In genomic region chr17:45969726-45970125, GRCh38 we compare ENCODE assay signal across 35 cellular contexts. TPM values are rescaled to one million over a fixed set of nuclear protein-coding genes. Genes with fewer than 3 reads are reported as not detected.
"Had no signal": no experiment of that assay in that cellular context is flagged by ENCODE, and none has a peak within 500 bp of the region (broad histone marks: within the 10 kb centered on the region; RNA-seq: fewer than 3 reads in every experiment).

No MANE protein-coding gene starts in this region.

- H3K4me1 ChIP-seq: neural progenitor cell, parathyroid adenoma, testis, tibial artery, upper lobe of right lung had no signal

- H3K4me3 ChIP-seq: neural progenitor cell, ovary, psoas muscle, skin epidermis, smooth muscle cell, spleen, suprapubic skin, testis, tibial artery, transverse colon, upper lobe of right lung, vagina had no signal

- ATAC-seq: natural killer cell; psoas muscle; right cardiac atrium; sciatic nerve; stimulated activated memory B cell treated with anti-CD40 and anti-IgM and Interleukin-4, amounts not matched to agents 10 μg/mL and 1 μg/mL and 100 μg/mL, for 72 hours; stimulated activated naive CD8-positive, alpha-beta T cell treated with anti-CD3 and anti-CD28 coated beads, Interleukin-15, amount 100 ng/mL, for 72 hours; stimulated activated naive CD8-positive, alpha-beta T cell treated with anti-CD3 and anti-CD28 coated beads, Interleukin-15, Interleukin-2, amounts not matched to agents 100 U/mL and 50 U/mL, for 24 hours; upper lobe of right lung had no signal

- H3K27me3 ChIP-seq: neural progenitor cell, ovary, suprapubic skin, testis, upper lobe of right lung, vagina had no signal

- H3K36me3 ChIP-seq: neural progenitor cell, ovary, spleen, suprapubic skin, tibial artery, transverse colon, upper lobe of right lung, vagina had no signal

- H3K27ac ChIP-seq: neural progenitor cell, ovary, parathyroid adenoma, psoas muscle, skin epidermis, spleen, suprapubic skin, testis, tibial artery, transverse colon, upper lobe of right lung, vagina had no signal

- H2AFZ ChIP-seq: neural progenitor cell, parathyroid adenoma had no signal

- H3K9me3 Mint-ChIP-seq: nephron, neural progenitor cell, type B pancreatic cell had no signal

- H3K9me3 ChIP-seq: ovary, psoas muscle, suprapubic skin, testis, tibial artery, transverse colon, upper lobe of right lung, vagina had no signal

- H3K36me3 Mint-ChIP-seq: natural killer cell; neural progenitor cell; stimulated activated memory B cell treated with anti-CD40 and anti-IgM and Interleukin-4, amounts not matched to agents 10 μg/mL and 1 μg/mL and 100 μg/mL, for 72 hours; type B pancreatic cell had no signal

- H3K4me3 Mint-ChIP-seq: natural killer cell; nephron; neural progenitor cell; stimulated activated memory B cell treated with anti-CD40 and anti-IgM and Interleukin-4, amounts not matched to agents 10 μg/mL and 1 μg/mL and 100 μg/mL, for 72 hours; stimulated activated naive CD8-positive, alpha-beta T cell treated with anti-CD3 and anti-CD28 coated beads, Interleukin-15, amount 100 ng/mL, for 72 hours; type B pancreatic cell had no signal

- DNase-seq: natural killer cell; occipital lobe; ovary; right cardiac atrium; stimulated activated CD4-positive, alpha-beta T cell treated with anti-CD3 and anti-CD28 coated beads, Interleukin-12 subunit alpha, Interleukin-12 subunit beta, amount 100 ng/mL, for 4 hours; stimulated activated CD4-positive, alpha-beta T cell treated with anti-CD3 and anti-CD28 coated beads, Interleukin-1b, Interleukin-23, amount 100 ng/mL, for 48 hours; stimulated activated CD4-positive, alpha-beta T cell treated with anti-CD3 and anti-CD28 coated beads, Interleukin-4, amount 100 ng/mL, for 1 hour; stimulated activated CD4-positive, alpha-beta T cell treated with anti-CD3 and anti-CD28 coated beads, Interleukin-4, amount 100 ng/mL, for 4 hours; stimulated activated CD8-positive, alpha-beta memory T cell treated with anti-CD3 and anti-CD28 coated beads, Interleukin-4, amount 100 ng/mL, for 48 hours; stimulated activated naive CD4-positive, alpha-beta T cell; stimulated activated naive CD8-positive, alpha-beta T cell treated with anti-CD3 and anti-CD28 coated beads, Interleukin-15, amount 100 ng/mL, for 72 hours; stimulated activated naive CD8-positive, alpha-beta T cell treated with anti-CD3 and anti-CD28 coated beads, Interleukin-15, Interleukin-2, amounts not matched to agents 100 U/mL and 50 U/mL, for 24 hours; substantia nigra; testis; tibial artery; transverse colon; upper lobe of right lung had no signal

- H3K4me2 ChIP-seq: neural progenitor cell, smooth muscle cell had no signal

- H3K4me1 Mint-ChIP-seq: neural progenitor cell; stimulated activated naive CD8-positive, alpha-beta T cell treated with anti-CD3 and anti-CD28 coated beads, Interleukin-15, amount 100 ng/mL, for 72 hours had no signal

- H3K9ac ChIP-seq: neural progenitor cell, parathyroid adenoma had no signal

- H3K27ac Mint-ChIP-seq: natural killer cell; nephron; neural progenitor cell; progenitor cell of endocrine pancreas; stimulated activated memory B cell treated with anti-CD40 and anti-IgM and Interleukin-4, amounts not matched to agents 10 μg/mL and 1 μg/mL and 100 μg/mL, for 72 hours; stimulated activated naive CD8-positive, alpha-beta T cell treated with anti-CD3 and anti-CD28 coated beads, Interleukin-15, amount 100 ng/mL, for 72 hours; type B pancreatic cell had no signal

RNA-seq across cellular contexts. Expression of gene STH, which starts 29.3 kb away (rescaled TPM):
- total RNA-seq: natural killer cell, osteoblast, ovary, progenitor cell of endocrine pancreas, renal cortical epithelial cell, right cardiac atrium, sciatic nerve, smooth muscle cell, spleen, suprapubic skin, transverse colon, upper lobe of right lung, urinary bladder, vagina had no signal
- polyA plus RNA-seq: neural cell, ovary, right cardiac atrium, smooth muscle cell, spleen, thymus, urinary bladder had no signal
